Comparison of ENCODE assay signal across 3 cellular contexts in genomic region chr7:32957326-32958045, GRCh38.
TF ChIP-seq lines count a peak whose summit lies in the region.

TSS of gene FKBP9 (plus strand) at chr7:32957440. CDS start at chr7:32957574, 134 bp downstream.

TF ChIP-seq in A549, 52 proteins besides CTCF, POLR2A, EP300 and RAD21 (continues in another document):
- TF ChIP-seq USF2 (IDR thresholded peaks at IDR 0.05) (no peak; the same call in 1 of the 2 replicates), HES2 (IDR thresholded peaks at IDR 0.05) (no peak), FOSL2 (IDR thresholded peaks at IDR 0.05) (no peak), FOSL2 (CRISPR knock-in tag; IDR thresholded peaks at IDR 0.05) (no peak), SREBF2 (IDR thresholded peaks at IDR 0.05) (no peak), JUNB (IDR thresholded peaks at IDR 0.05) (no peak), MAX (IDR thresholded peaks at IDR 0.05) (peak; percentile 57), KDM5A (IDR thresholded peaks at IDR 0.05) (no peak), ELK1 (IDR thresholded peaks at IDR 0.05; ENCODE audit: low read depth, low read length) (no peak), EHMT2 (IDR thresholded peaks at IDR 0.05; ENCODE audit: low read depth) (no peak), E2F6 (IDR thresholded peaks at IDR 0.05; ENCODE audit: borderline replicate concordance, low read depth) (peak; percentile 74), CBX2 (IDR thresholded peaks at IDR 0.05; ENCODE audit: borderline replicate concordance, low read depth) (no peak), PHF8 (IDR thresholded peaks at IDR 0.05; ENCODE audit: borderline replicate concordance, low read depth) (peak; percentile 94), NFE2L2 (conservative IDR thresholded peaks at IDR 0.05; ENCODE audit: low read length) (no peak), TP53 (CRISPR knock-in tag; IDR thresholded peaks at IDR 0.05) (no peak), FOXS1 (CRISPR knock-in tag; IDR thresholded peaks at IDR 0.05) (no peak), BHLHE40 (IDR thresholded peaks at IDR 0.05; ENCODE audit: low read depth, low read length) (no peak), POLR2AphosphoS2 (conservative IDR thresholded peaks at IDR 0.05; ENCODE audit: low read length) (no peak), RARB (CRISPR knock-in tag; IDR thresholded peaks at IDR 0.05) (no peak)
- TF ChIP-seq, protein P1, sequence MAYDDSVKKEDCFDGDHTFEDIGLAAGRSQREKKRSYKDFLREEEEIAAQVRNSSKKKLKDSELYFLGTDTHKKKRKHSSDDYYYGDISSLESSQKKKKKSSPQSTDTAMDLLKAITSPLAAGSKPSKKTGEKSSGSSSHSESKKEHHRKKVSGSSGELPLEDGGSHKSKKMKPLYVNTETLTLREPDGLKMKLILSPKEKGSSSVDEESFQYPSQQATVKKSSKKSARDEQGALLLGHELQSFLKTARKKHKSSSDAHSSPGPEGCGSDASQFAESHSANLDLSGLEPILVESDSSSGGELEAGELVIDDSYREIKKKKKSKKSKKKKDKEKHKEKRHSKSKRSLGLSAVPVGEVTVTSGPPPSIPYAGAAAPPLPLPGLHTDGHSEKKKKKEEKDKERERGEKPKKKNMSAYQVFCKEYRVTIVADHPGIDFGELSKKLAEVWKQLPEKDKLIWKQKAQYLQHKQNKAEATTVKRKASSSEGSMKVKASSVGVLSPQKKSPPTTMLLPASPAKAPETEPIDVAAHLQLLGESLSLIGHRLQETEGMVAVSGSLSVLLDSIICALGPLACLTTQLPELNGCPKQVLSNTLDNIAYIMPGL (CRISPR knock-in tag; IDR thresholded peaks at IDR 0.05; ENCODE audit: borderline replicate concordance), result no peak

TF ChIP-seq in HEK293, 187 proteins besides CTCF, POLR2A, EP300 and RAD21 (continues in another document):
- TF ChIP-seq ZNF501 (tag by site-specific recombination; IDR thresholded peaks at IDR 0.05) (peak; percentile 64), ZNF292 (tag by site-specific recombination; IDR thresholded peaks at IDR 0.05; ENCODE audit: borderline replicate concordance, low read depth) (no peak), GLIS2 (tag by site-specific recombination; IDR thresholded peaks at IDR 0.05) (peak; percentile 80), ZNF121 (tag by site-specific recombination; IDR thresholded peaks at IDR 0.05) (no peak), ZNF48 (tag by site-specific recombination; IDR thresholded peaks at IDR 0.05) (no peak), ZBTB8A (tag by site-specific recombination; IDR thresholded peaks at IDR 0.05) (peak; percentile 92), ZNF302 (tag by site-specific recombination; IDR thresholded peaks at IDR 0.05; ENCODE audit: low read depth) (no peak), ZNF350 (tag by site-specific recombination; IDR thresholded peaks at IDR 0.05) (no peak), ZFP37 (tag by site-specific recombination; IDR thresholded peaks at IDR 0.05) (0 out of 2 replicates have a peak, but pooled peaks have one; percentile 27), ZNF239 (tag by site-specific recombination; IDR thresholded peaks at IDR 0.05) (no peak), ZNF548 (tag by site-specific recombination; IDR thresholded peaks at IDR 0.05) (no peak), ZNF391 (tag by site-specific recombination; IDR thresholded peaks at IDR 0.05; ENCODE audit: borderline replicate concordance, low read depth) (no peak), SP3 (tag by site-specific recombination; IDR thresholded peaks at IDR 0.05) (peak; percentile 60), SALL2 (tag by site-specific recombination; IDR thresholded peaks at IDR 0.05; ENCODE audit: borderline replicate concordance) (no peak), ZNF274 (IDR thresholded peaks at IDR 0.05; ENCODE audit: low read length) (no peak), ZNF274 (tag by site-specific recombination; IDR thresholded peaks at IDR 0.05; ENCODE audit: borderline replicate concordance) (no peak), YY1 (tag by site-specific recombination; IDR thresholded peaks at IDR 0.05) (0 out of 2 replicates have a peak, but pooled peaks have one; percentile 35), REPIN1 (tag by site-specific recombination; IDR thresholded peaks at IDR 0.05; ENCODE audit: low read depth) (no peak), BCL11B (tag by site-specific recombination; IDR thresholded peaks at IDR 0.05; ENCODE audit: low read depth) (no peak), ZNF658 (tag by site-specific recombination; IDR thresholded peaks at IDR 0.05) (no peak), ZNF426 (tag by site-specific recombination; IDR thresholded peaks at IDR 0.05) (no peak), WT1 (tag by site-specific recombination; IDR thresholded peaks at IDR 0.05) (peak; percentile 24; the same call in 1 of the 2 replicates)
- TF ChIP-seq, protein P2, sequence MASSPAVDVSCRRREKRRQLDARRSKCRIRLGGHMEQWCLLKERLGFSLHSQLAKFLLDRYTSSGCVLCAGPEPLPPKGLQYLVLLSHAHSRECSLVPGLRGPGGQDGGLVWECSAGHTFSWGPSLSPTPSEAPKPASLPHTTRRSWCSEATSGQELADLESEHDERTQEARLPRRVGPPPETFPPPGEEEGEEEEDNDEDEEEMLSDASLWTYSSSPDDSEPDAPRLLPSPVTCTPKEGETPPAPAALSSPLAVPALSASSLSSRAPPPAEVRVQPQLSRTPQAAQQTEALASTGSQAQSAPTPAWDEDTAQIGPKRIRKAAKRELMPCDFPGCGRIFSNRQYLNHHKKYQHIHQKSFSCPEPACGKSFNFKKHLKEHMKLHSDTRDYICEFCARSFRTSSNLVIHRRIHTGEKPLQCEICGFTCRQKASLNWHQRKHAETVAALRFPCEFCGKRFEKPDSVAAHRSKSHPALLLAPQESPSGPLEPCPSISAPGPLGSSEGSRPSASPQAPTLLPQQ (tag by site-specific recombination; IDR thresholded peaks at IDR 0.05), result 0 out of 2 replicates have a peak, but pooled peaks have one; percentile 9
- TF ChIP-seq, protein P3, sequence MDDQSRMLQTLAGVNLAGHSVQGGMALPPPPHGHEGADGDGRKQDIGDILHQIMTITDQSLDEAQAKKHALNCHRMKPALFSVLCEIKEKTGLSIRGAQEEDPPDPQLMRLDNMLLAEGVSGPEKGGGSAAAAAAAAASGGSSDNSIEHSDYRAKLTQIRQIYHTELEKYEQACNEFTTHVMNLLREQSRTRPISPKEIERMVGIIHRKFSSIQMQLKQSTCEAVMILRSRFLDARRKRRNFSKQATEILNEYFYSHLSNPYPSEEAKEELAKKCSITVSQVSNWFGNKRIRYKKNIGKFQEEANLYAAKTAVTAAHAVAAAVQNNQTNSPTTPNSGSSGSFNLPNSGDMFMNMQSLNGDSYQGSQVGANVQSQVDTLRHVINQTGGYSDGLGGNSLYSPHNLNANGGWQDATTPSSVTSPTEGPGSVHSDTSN (CRISPR knock-in tag; IDR thresholded peaks at IDR 0.05), result peak; percentile 91
- TF ChIP-seq, protein P4, sequence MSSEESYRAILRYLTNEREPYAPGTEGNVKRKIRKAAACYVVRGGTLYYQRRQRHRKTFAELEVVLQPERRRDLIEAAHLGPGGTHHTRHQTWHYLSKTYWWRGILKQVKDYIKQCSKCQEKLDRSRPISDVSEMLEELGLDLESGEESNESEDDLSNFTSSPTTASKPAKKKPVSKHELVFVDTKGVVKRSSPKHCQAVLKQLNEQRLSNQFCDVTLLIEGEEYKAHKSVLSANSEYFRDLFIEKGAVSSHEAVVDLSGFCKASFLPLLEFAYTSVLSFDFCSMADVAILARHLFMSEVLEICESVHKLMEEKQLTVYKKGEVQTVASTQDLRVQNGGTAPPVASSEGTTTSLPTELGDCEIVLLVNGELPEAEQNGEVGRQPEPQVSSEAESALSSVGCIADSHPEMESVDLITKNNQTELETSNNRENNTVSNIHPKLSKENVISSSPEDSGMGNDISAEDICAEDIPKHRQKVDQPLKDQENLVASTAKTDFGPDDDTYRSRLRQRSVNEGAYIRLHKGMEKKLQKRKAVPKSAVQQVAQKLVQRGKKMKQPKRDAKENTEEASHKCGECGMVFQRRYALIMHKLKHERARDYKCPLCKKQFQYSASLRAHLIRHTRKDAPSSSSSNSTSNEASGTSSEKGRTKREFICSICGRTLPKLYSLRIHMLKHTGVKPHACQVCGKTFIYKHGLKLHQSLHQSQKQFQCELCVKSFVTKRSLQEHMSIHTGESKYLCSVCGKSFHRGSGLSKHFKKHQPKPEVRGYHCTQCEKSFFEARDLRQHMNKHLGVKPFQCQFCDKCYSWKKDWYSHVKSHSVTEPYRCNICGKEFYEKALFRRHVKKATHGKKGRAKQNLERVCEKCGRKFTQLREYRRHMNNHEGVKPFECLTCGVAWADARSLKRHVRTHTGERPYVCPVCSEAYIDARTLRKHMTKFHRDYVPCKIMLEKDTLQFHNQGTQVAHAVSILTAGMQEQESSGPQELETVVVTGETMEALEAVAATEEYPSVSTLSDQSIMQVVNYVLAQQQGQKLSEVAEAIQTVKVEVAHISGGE (tag by site-specific recombination; conservative IDR thresholded peaks at IDR 0.05; ENCODE audit: low read depth), result peak; percentile 53; the same call in 1 of the 2 replicates

TF ChIP-seq in H1, 55 proteins besides CTCF, POLR2A, EP300 and RAD21:
- no peak for TF ChIP-seq CHD2 (IDR thresholded peaks at IDR 0.05; ENCODE audit: low read length)
- no peak for TF ChIP-seq JUN (IDR thresholded peaks at IDR 0.05; ENCODE audit: low read depth, low read length)
- no peak for TF ChIP-seq SIX5 (IDR thresholded peaks at IDR 0.05; ENCODE audit: low read depth, low read length)
- TF ChIP-seq POU5F1 (IDR thresholded peaks at IDR 0.05; ENCODE audit: low read depth, low read length), result no peak
- TF ChIP-seq TEAD4 (IDR thresholded peaks at IDR 0.05; ENCODE audit: low read depth, low read length), result peak; percentile 47; the same call in 1 of the 2 replicates
- TF ChIP-seq TBP (IDR thresholded peaks at IDR 0.05; ENCODE audit: low read depth, low read length), result peak; percentile 63; the same call in 1 of the 2 replicates
- TF ChIP-seq SUZ12 (IDR thresholded peaks at IDR 0.05; ENCODE audit: low read length), result peak; percentile 56
- peak; percentile 12; the same call in 1 of the 2 replicates for TF ChIP-seq KDM1A (IDR thresholded peaks at IDR 0.05; ENCODE audit: borderline replicate concordance, low read length)
- no peak; a peak in 1 of 4 replicates for TF ChIP-seq HDAC2 (IDR thresholded peaks at IDR 0.05; ENCODE audit: borderline replicate concordance in 1 of 2, low read depth in 2 of 2, low read length in 2 of 2)
- TF ChIP-seq TAF1 (IDR thresholded peaks at IDR 0.05; ENCODE audit: low read depth, low read length), result peak; percentile 36; the same call in 1 of the 2 replicates
- no peak for TF ChIP-seq POLR2AphosphoS5 (IDR thresholded peaks at IDR 0.05; ENCODE audit: low read depth, low read length)
- TF ChIP-seq MAX (IDR thresholded peaks at IDR 0.05), result peak; percentile 66
- peak; percentile 68; the same call in 1 of the 2 replicates for TF ChIP-seq RBBP5 (IDR thresholded peaks at IDR 0.05; ENCODE audit: borderline replicate concordance, low read depth, low read length)
- peak; percentile 48 for TF ChIP-seq EZH2 (IDR thresholded peaks at IDR 0.05; ENCODE audit: low read depth, low read length, severe bottlenecking)
- TF ChIP-seq E2F6 (IDR thresholded peaks at IDR 0.05), result peak; percentile 58
- TF ChIP-seq CREB1 (IDR thresholded peaks at IDR 0.05), result 0 out of 2 replicates have a peak, but pooled peaks have one; percentile 38
- TF ChIP-seq BRCA1 (IDR thresholded peaks at IDR 0.05; ENCODE audit: low read depth, low read length), result no peak
- no peak; the same call in 1 of the 2 replicates for TF ChIP-seq PHF8 (conservative IDR thresholded peaks at IDR 0.05; ENCODE audit: low read depth, low read length)
- peak; percentile 97 for TF ChIP-seq KDM4A (IDR thresholded peaks at IDR 0.05; ENCODE audit: low read depth, low read length, severe bottlenecking)
- TF ChIP-seq ZNF274 (IDR thresholded peaks at IDR 0.05; ENCODE audit: borderline replicate concordance, extremely low read depth, low read length), result no peak
- peak; percentile 77 for TF ChIP-seq ASH2L (IDR thresholded peaks at IDR 0.05; ENCODE audit: low read length)
- TF ChIP-seq SRF (IDR thresholded peaks at IDR 0.05; ENCODE audit: low read depth, low read length), result no peak
- 0 out of 2 replicates have a peak, but pooled peaks have one; percentile 46 for TF ChIP-seq USF2 (IDR thresholded peaks at IDR 0.05; ENCODE audit: low read length)
- no peak for TF ChIP-seq GTF2F1 (IDR thresholded peaks at IDR 0.05; ENCODE audit: borderline replicate concordance, low read depth, low read length)
- TF ChIP-seq SIRT6 (IDR thresholded peaks at IDR 0.05; ENCODE audit: low read length), result no peak
TF ChIP-seq in H1: peak in this region for 13.
